ENCODE assay signal across 8 cellular contexts in genomic region chr10:8332730-8333111, GRCh38.
DNase-seq lines count a peak whose midpoint lies in the region; ATAC-seq lines count a peak whose summit lies in the region.

No MANE protein-coding gene starts in this region.

- ATAC-seq in activated T-cell treated with anti-CD3 and anti-CD28 coated beads, Interleukin-2, amount 50 U/mL, for 4 hours, result no peak
- no peak for ATAC-seq in activated T-helper 17 cell treated with anti-CD3 and anti-CD28 coated beads, Interleukin-2, amount 50 U/mL, for 72 hours (replicated peaks)
- ATAC-seq in activated CD4-positive, CD25-positive, alpha-beta regulatory T cell treated with anti-CD3 and anti-CD28 coated beads, Interleukin-2, amount 50 U/mL, for 24 hours, result no peak
- no peak for ATAC-seq in HG03039 (IDR thresholded peaks at IDR 0.05; ENCODE audit: unreplicated experiment)

- H3K4me1 Mint-ChIP-seq in activated T-cell treated with anti-CD3 and anti-CD28 coated beads, Interleukin-2, amount 50 U/mL, for 4 hours (ENCODE audit: low read depth), result peaks cover 34% of the 10 kb centered on the region
- H3K4me1 Mint-ChIP-seq in activated T-helper 17 cell treated with anti-CD3 and anti-CD28 coated beads, Interleukin-2, amount 50 U/mL, for 72 hours, result peaks cover 32% of the 10 kb centered on the region

- no peaks in the 10 kb centered on the region for H3K9me3 Mint-ChIP-seq in activated T-cell treated with anti-CD3 and anti-CD28 coated beads, Interleukin-2, amount 50 U/mL, for 4 hours
- H3K9me3 Mint-ChIP-seq in activated T-helper 17 cell treated with anti-CD3 and anti-CD28 coated beads, Interleukin-2, amount 50 U/mL, for 72 hours, result no peaks in the 10 kb centered on the region

- H3K36me3 ChIP-seq in iPS-20b (ENCODE audit: insufficient read depth, low read depth, low read length) (no peaks in the 10 kb centered on the region), subcutaneous abdominal adipose tissue (ENCODE audit: control insufficient read depth in 5 of 5, insufficient read depth in 5 of 5, low read length in 5 of 5) (no peaks in the 10 kb centered on the region)

- peak overlapping the region; percentile 77 for H3K4me3 Mint-ChIP-seq in activated T-cell treated with anti-CD3 and anti-CD28 coated beads, Interleukin-2, amount 50 U/mL, for 4 hours
- peak overlapping the region; percentile 90 for H3K4me3 Mint-ChIP-seq in activated T-helper 17 cell treated with anti-CD3 and anti-CD28 coated beads, Interleukin-2, amount 50 U/mL, for 72 hours

- no peaks in the 10 kb centered on the region for H3K36me3 Mint-ChIP-seq in activated T-cell treated with anti-CD3 and anti-CD28 coated beads, Interleukin-2, amount 50 U/mL, for 4 hours (ENCODE audit: insufficient read depth)
- H3K36me3 Mint-ChIP-seq in activated T-helper 17 cell treated with anti-CD3 and anti-CD28 coated beads, Interleukin-2, amount 50 U/mL, for 72 hours (ENCODE audit: low read depth), result no peaks in the 10 kb centered on the region

- H3K27me3 Mint-ChIP-seq in activated T-cell treated with anti-CD3 and anti-CD28 coated beads, Interleukin-2, amount 50 U/mL, for 4 hours (ENCODE audit: low read depth), result no peaks in the 10 kb centered on the region
- no peaks in the 10 kb centered on the region for H3K27me3 Mint-ChIP-seq in activated T-helper 17 cell treated with anti-CD3 and anti-CD28 coated beads, Interleukin-2, amount 50 U/mL, for 72 hours

- H3K4me3 ChIP-seq in iPS-20b (ENCODE audit: low read length) (peak overlapping the region; percentile 69; the same call in 1 of the 2 replicates), subcutaneous abdominal adipose tissue (ENCODE audit: low read depth in 1 of 5, low read length in 5 of 5) (peak overlapping the region in 4 of 5 donors; percentile 54 to 59 (median 58))

- H3K9ac ChIP-seq in iPS-20b (ENCODE audit: low read depth, low read length) (peak overlapping the region; percentile 2; the same call in 1 of the 2 replicates), subcutaneous abdominal adipose tissue (ENCODE audit: low read length in 5 of 5) (no peak overlapping the region)

- H3K9me3 ChIP-seq in iPS-20b (ENCODE audit: insufficient read depth, low read depth, low read length), result no peaks in the 10 kb centered on the region
- H3K9me3 ChIP-seq in subcutaneous abdominal adipose tissue (ENCODE audit: control insufficient read depth in 5 of 5, low read length in 5 of 5), result no peaks in the 10 kb centered on the region

- no peak for DNase-seq in activated T-cell treated with anti-CD3 and anti-CD28 coated beads, Interleukin-2, amount 50 U/mL, for 4 hours
- DNase-seq in activated T-cell treated with anti-CD3 and anti-CD28 coated beads, Interleukin-2, amount 50 U/mL, for 48 hours, result no peak
- no peak for DNase-seq in COLO668 (lab: John Stamatoyannopoulos, UW; ENCODE audit: unreplicated experiment)

- peak overlapping the region; percentile 94 for H3K27ac Mint-ChIP-seq in activated T-helper 17 cell treated with anti-CD3 and anti-CD28 coated beads, Interleukin-2, amount 50 U/mL, for 72 hours

- H3K4me1 ChIP-seq in iPS-20b (ENCODE audit: insufficient read depth, low read length) (peaks cover 4% of the 10 kb centered on the region; the same call in 1 of the 2 replicates), subcutaneous abdominal adipose tissue (ENCODE audit: control insufficient read depth in 5 of 5, insufficient read depth in 5 of 5, low read length in 5 of 5) (peaks cover 0 to 10% (median 8%) of the 10 kb centered on the region in 5 donors)

- H3K27me3 ChIP-seq in iPS-20b (ENCODE audit: insufficient read depth, low read length) (peaks cover 32% of the 10 kb centered on the region), subcutaneous abdominal adipose tissue (ENCODE audit: control insufficient read depth in 5 of 5, insufficient read depth in 4 of 5, low read length in 5 of 5) (peaks cover 0 to 6% (median 4%) of the 10 kb centered on the region in 5 donors)

- H3K27ac ChIP-seq in iPS-20b (ENCODE audit: low read length) (no peak overlapping the region), subcutaneous abdominal adipose tissue (ENCODE audit: low read depth, low read length) (no peak overlapping the region)
